In the genomic region with DNA sequence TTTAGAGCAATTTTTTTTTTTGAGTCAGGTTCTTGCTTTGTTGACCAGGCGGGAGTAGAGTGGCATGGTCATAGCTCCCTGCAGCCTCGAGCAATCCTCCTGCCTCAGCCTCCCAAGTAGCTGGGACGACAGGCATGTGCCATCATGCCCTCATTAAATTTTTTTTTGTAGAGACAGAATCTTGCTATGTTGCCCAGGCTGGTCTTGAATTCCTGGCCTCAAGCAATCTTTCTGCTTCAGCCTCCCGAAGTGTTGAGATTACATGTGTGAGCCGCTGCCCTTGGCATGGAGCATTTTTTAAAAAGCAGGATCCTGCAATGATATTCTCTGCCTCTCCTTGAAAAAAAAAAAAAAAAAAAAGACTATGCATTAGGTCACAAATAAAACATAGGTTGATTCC, we compare ENCODE assay signal across 8 cellular contexts. TPM values are rescaled to one million over a fixed set of nuclear protein-coding genes. Genes with fewer than 3 reads are reported as not detected.
"Had no signal": no experiment of that assay in that cellular context is flagged by ENCODE, and none has a peak within 500 bp of the region (broad histone marks: within the 10 kb centered on the region; RNA-seq: fewer than 3 reads in every experiment).

No MANE protein-coding gene starts in this region.

- H3K4me2 ChIP-seq: KMS-11 had no signal

- H3K9ac ChIP-seq: KMS-11 had no signal

- H3K27ac ChIP-seq: HL-60, KMS-11 had no signal

- H3K4me3 ChIP-seq: K562 had no signal

- ATAC-seq: HepG2, K562 had no signal

- DNase-seq: IMR-90, KBM-7, KG1 had no signal

RNA-seq across cellular contexts. Expression of a gene that starts 5.9 kb away (rescaled TPM):
- polyA plus RNA-seq: HepG2, IgD-negative memory B cell, IMR-90, K562 had no signal

RNA-seq across cellular contexts. Expression of a gene that starts 14.1 kb away (rescaled TPM):
- polyA plus RNA-seq: IgD-negative memory B cell, IMR-90, K562 had no signal

RNA-seq across cellular contexts. Expression of a gene that starts 47.5 kb away (rescaled TPM):
- polyA plus RNA-seq: HepG2, IMR-90 had no signal

RNA-seq across cellular contexts. Expression of a gene that starts 53.0 kb away (rescaled TPM):
- polyA plus RNA-seq: HepG2 had no signal

RNA-seq across cellular contexts. Expression of a gene that starts 56.5 kb away (rescaled TPM):
- polyA plus RNA-seq: HepG2, IgD-negative memory B cell had no signal
